Comparison of ENCODE assay signal across 9 cellular contexts in the genomic region with DNA sequence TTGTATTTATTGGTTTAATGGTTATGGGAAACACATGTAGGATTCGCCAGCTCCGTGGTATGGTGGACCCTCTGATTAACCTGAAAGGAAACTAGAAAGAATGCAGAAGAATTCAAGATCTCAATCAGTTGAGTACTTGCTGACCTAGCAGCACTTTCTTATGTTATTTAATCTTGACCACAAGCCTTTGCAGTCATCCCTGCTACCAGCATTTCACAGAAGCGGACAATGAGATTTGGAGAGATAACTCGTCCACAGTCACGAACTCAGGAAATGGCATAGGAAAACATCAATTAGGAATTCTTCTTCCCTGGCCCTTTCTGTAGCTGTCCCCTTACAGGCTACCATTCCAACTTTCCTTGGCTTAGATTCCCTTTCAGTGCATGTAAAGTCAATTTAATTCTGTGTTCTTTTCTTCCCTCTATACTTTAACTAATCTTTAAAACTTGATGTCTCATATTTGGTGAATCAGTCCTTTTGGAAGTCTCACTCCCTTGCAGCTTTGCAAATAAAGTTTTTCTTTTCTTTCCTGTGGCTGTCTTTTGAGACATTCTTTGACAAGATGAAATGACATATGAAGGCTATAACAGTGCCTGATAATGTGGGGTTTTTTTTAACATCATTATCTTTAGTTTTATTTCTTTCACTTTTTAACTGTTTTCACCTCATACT. TPM values are rescaled to one million over a fixed set of nuclear protein-coding genes. Genes with fewer than 3 reads are reported as not detected.
A peak's percentile ranks its signal among the peaks of the same experiment; 100 is the strongest.
DNase-seq lines count a peak whose midpoint lies in the region; ATAC-seq and TF ChIP-seq lines count a peak whose summit lies in the region.
"Had no signal": no experiment of that assay in that cellular context is flagged by ENCODE, and none has a peak within 500 bp of the region (broad histone marks: within the 10 kb centered on the region; RNA-seq: fewer than 3 reads in every experiment).

No MANE protein-coding gene starts in this region.

- peaks cover 25% of the 10 kb centered on the region for H3K4me1 Mint-ChIP-seq in activated naive CD8-positive, alpha-beta T cell (ENCODE audit: low read depth)
- peaks cover 14% of the 10 kb centered on the region for H3K4me1 Mint-ChIP-seq in activated naive CD8-positive, alpha-beta T cell treated with anti-CD3 and anti-CD28 coated beads for 36 hours
- peaks cover 37% of the 10 kb centered on the region for H3K4me1 Mint-ChIP-seq in type B pancreatic cell (ENCODE audit: unreplicated experiment)
- peaks cover 22% of the 10 kb centered on the region for H3K4me1 Mint-ChIP-seq in activated naive CD4-positive, alpha-beta T cell treated with anti-CD3 and anti-CD28 coated beads, Interleukin-2, amount 10 ng/mL, durations not matched to agents 7 days and 5 days

- no peaks in the 10 kb centered on the region for H3K36me3 Mint-ChIP-seq in activated naive CD8-positive, alpha-beta T cell
- H3K36me3 Mint-ChIP-seq in activated naive CD8-positive, alpha-beta T cell treated with anti-CD3 and anti-CD28 coated beads for 36 hours, result no peaks in the 10 kb centered on the region
- no peaks in the 10 kb centered on the region for H3K36me3 Mint-ChIP-seq in type B pancreatic cell
- no peaks in the 10 kb centered on the region for H3K36me3 Mint-ChIP-seq in activated naive CD4-positive, alpha-beta T cell treated with anti-CD3 and anti-CD28 coated beads, Interleukin-2, amount 10 ng/mL, durations not matched to agents 7 days and 5 days

- CTCF ChIA-PET in activated naive CD4-positive, alpha-beta T cell treated with anti-CD3 and anti-CD28 coated beads, Interleukin-2, amount 10 ng/mL, durations not matched to agents 7 days and 5 days (lab: Charles Lee), result interaction anchor here (0.7 kb wide), 1 partner anchor 390 kb away, joined by 3 read pairs; no protein-coding TSS in a partner anchor

- TF ChIP-seq CTCF in type B pancreatic cell (conservative IDR thresholded peaks at IDR 0.05), result no peak

- no peaks in the 10 kb centered on the region for H3K9me3 Mint-ChIP-seq in activated naive CD8-positive, alpha-beta T cell (ENCODE audit: low read depth)
- no peaks in the 10 kb centered on the region for H3K9me3 Mint-ChIP-seq in activated naive CD8-positive, alpha-beta T cell treated with anti-CD3 and anti-CD28 coated beads for 36 hours
- H3K9me3 Mint-ChIP-seq in type B pancreatic cell, result no peaks in the 10 kb centered on the region
- no peaks in the 10 kb centered on the region for H3K9me3 Mint-ChIP-seq in activated naive CD4-positive, alpha-beta T cell treated with anti-CD3 and anti-CD28 coated beads, Interleukin-2, amount 10 ng/mL, durations not matched to agents 7 days and 5 days

- ATAC-seq in GM19023 (IDR thresholded peaks at IDR 0.05; ENCODE audit: unreplicated experiment), result no peak
- ATAC-seq in HG03342 (IDR thresholded peaks at IDR 0.05; ENCODE audit: unreplicated experiment), result no peak

- peak overlapping the region; percentile 8 for H3K27ac Mint-ChIP-seq in activated naive CD8-positive, alpha-beta T cell
- no peak overlapping the region for H3K27ac Mint-ChIP-seq in activated naive CD8-positive, alpha-beta T cell treated with anti-CD3 and anti-CD28 coated beads for 36 hours
- H3K27ac Mint-ChIP-seq in type B pancreatic cell, result peak overlapping the region; percentile 59
- H3K27ac Mint-ChIP-seq in activated naive CD4-positive, alpha-beta T cell treated with anti-CD3 and anti-CD28 coated beads, Interleukin-2, amount 10 ng/mL, durations not matched to agents 7 days and 5 days, result no peak overlapping the region

- H3K4me3 Mint-ChIP-seq in activated naive CD8-positive, alpha-beta T cell, result peak overlapping the region; percentile 12
- H3K4me3 Mint-ChIP-seq in activated naive CD8-positive, alpha-beta T cell treated with anti-CD3 and anti-CD28 coated beads for 36 hours, result no peak overlapping the region
- peak overlapping the region; percentile 71 for H3K4me3 Mint-ChIP-seq in type B pancreatic cell
- H3K4me3 Mint-ChIP-seq in activated naive CD4-positive, alpha-beta T cell treated with anti-CD3 and anti-CD28 coated beads, Interleukin-2, amount 10 ng/mL, durations not matched to agents 7 days and 5 days, result no peak overlapping the region

- no peak for DNase-seq in activated naive CD8-positive, alpha-beta T cell treated with anti-CD3 and anti-CD28 coated beads for 36 hours
- DNase-seq in amniotic epithelial cell (ENCODE audit: low read depth) (peak; percentile 83), islet precursor cell (peak; percentile 90), type B pancreatic cell (ENCODE audit: extremely low spot score, unreplicated experiment) (no peak)
- no peak for DNase-seq in activated naive CD4-positive, alpha-beta T cell treated with anti-CD3 and anti-CD28 coated beads, Interleukin-2, amount 10 ng/mL, durations not matched to agents 7 days and 5 days
- DNase-seq: NCI-H187 had no signal

- peaks cover 6% of the 10 kb centered on the region for H3K27me3 Mint-ChIP-seq in activated naive CD8-positive, alpha-beta T cell
- H3K27me3 Mint-ChIP-seq in activated naive CD8-positive, alpha-beta T cell treated with anti-CD3 and anti-CD28 coated beads for 36 hours, result peaks cover 57% of the 10 kb centered on the region
- peaks cover 12% of the 10 kb centered on the region for H3K27me3 Mint-ChIP-seq in type B pancreatic cell
- peaks cover 57% of the 10 kb centered on the region for H3K27me3 Mint-ChIP-seq in activated naive CD4-positive, alpha-beta T cell treated with anti-CD3 and anti-CD28 coated beads, Interleukin-2, amount 10 ng/mL, durations not matched to agents 7 days and 5 days

RNA-seq across cellular contexts. Expression of a gene that starts 1.3 kb away (rescaled TPM):
- 1 to 10 TPM; 7.4 to 7.5 TPM for total RNA-seq in activated naive CD8-positive, alpha-beta T cell treated with anti-CD3 and anti-CD28 coated beads for 36 hours
- total RNA-seq in type B pancreatic cell (ENCODE audit: low replicate concordance), result 47.2 and 130 TPM in 2 replicates

Comparison
In these comparisons a context has a peak if more than half of its experiments do, and no peak if none do; other contexts are left out.
1. H3K27ac Mint-ChIP-seq: peak in activated naive CD8-positive, alpha-beta T cell (single experiment) and type B pancreatic cell (single experiment); none in activated naive CD8-positive, alpha-beta T cell treated with anti-CD3 and anti-CD28 coated beads for 36 hours (single experiment) and activated naive CD4-positive, alpha-beta T cell treated with anti-CD3 and anti-CD28 coated beads, Interleukin-2, amount 10 ng/mL, durations not matched to agents 7 days and 5 days (single experiment).
2. H3K4me3 Mint-ChIP-seq: peak in activated naive CD8-positive, alpha-beta T cell (single experiment) and type B pancreatic cell (single experiment); none in activated naive CD8-positive, alpha-beta T cell treated with anti-CD3 and anti-CD28 coated beads for 36 hours (single experiment) and activated naive CD4-positive, alpha-beta T cell treated with anti-CD3 and anti-CD28 coated beads, Interleukin-2, amount 10 ng/mL, durations not matched to agents 7 days and 5 days (single experiment).
3. DNase-seq: peak in amniotic epithelial cell (single experiment) and islet precursor cell (single experiment); none in activated naive CD8-positive, alpha-beta T cell treated with anti-CD3 and anti-CD28 coated beads for 36 hours (single experiment), type B pancreatic cell (single experiment) and activated naive CD4-positive, alpha-beta T cell treated with anti-CD3 and anti-CD28 coated beads, Interleukin-2, amount 10 ng/mL, durations not matched to agents 7 days and 5 days (single experiment).